ENCODE assay signal across 9 cellular contexts in the genomic region with DNA sequence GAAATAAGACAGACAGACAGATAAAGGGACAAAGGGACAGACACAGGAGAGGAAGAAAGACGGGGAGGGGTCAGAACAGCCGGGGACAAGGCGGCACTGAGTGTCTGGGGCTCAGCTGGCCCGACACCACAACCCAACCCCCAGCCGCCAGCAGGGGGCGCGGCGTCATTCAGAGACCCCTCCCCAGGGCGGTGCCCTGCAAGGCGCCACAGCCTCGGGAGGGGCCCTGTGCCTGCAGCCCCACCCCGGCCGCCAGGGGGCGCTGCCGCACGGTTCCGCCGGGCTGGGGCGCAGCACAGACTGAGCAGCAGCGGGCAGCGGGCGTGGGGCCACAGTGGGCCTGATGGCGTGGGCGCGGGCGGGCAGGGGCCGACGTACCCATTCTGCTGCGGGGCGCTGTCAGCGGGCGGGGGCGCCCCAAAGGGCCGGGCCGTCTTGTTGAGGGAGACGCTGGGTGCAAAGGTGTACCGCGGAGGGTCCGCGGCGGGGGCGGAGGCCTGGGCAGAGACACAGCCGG. TPM values are rescaled to one million over a fixed set of nuclear protein-coding genes. Genes with fewer than 3 reads are reported as not detected.
DNase-seq lines count a peak whose midpoint lies in the region; FAIRE-seq and TF ChIP-seq lines count a peak whose summit lies in the region.
"Had no signal": no experiment of that assay in that cellular context is flagged by ENCODE, and none has a peak within 500 bp of the region (broad histone marks: within the 10 kb centered on the region; RNA-seq: fewer than 3 reads in every experiment).

No MANE protein-coding gene starts in this region.

- H3K9ac ChIP-seq in mesenchymal stem cell (ENCODE audit: low read length): no peak overlapping the region

- no peak overlapping the region for H3K4me2 ChIP-seq in mesenchymal stem cell (ENCODE audit: low read length, poor library complexity, severe bottlenecking)

- H3K36me3 ChIP-seq in mesenchymal stem cell (ENCODE audit: control insufficient read depth in 1 of 2, insufficient read depth in 2 of 2, low read depth in 1 of 2, low read length in 2 of 2) (peaks cover 75 to 87% of the 10 kb centered on the region in 2 experiments), SJCRH30 (peaks cover 53% of the 10 kb centered on the region)

- H3K4ac ChIP-seq in mesenchymal stem cell (ENCODE audit: low read depth in 1 of 2, low read length in 2 of 2): no peak overlapping the region

- H2BK15ac ChIP-seq in mesenchymal stem cell (ENCODE audit: low read depth, poor library complexity, severe bottlenecking): no peak overlapping the region

- no peak for FAIRE-seq in RCC 7860 (lab: Jason Lieb, UNC)
- FAIRE-seq: TTC549 had no signal

- H3K18ac ChIP-seq in mesenchymal stem cell (ENCODE audit: low read depth in 1 of 2, low read length in 2 of 2): peak overlapping the region in 1 of 2 experiments; percentile 74

- TF ChIP-seq CTCF in LNCAP (IDR thresholded peaks at IDR 0.05) (peak; percentile 67), astrocyte of the spinal cord (IDR thresholded peaks at IDR 0.05; ENCODE audit: low read depth, low read length) (peak; percentile 67)

- H3K27me3 ChIP-seq in mesenchymal stem cell (ENCODE audit: control insufficient read depth in 1 of 2, insufficient read depth in 1 of 2, low read length in 2 of 2) (no peaks in the 10 kb centered on the region), SJCRH30 (no peaks in the 10 kb centered on the region)

- H3K79me1 ChIP-seq in mesenchymal stem cell (replicated peaks; ENCODE audit: low read length, poor library complexity, severe bottlenecking): peaks cover 2% of the 10 kb centered on the region

- peak overlapping the region; percentile 43 for H3K27ac ChIP-seq in mesenchymal stem cell (ENCODE audit: low read length, poor library complexity, severe bottlenecking)
- no peak overlapping the region for H3K27ac ChIP-seq in SJCRH30

- no peak overlapping the region for H2BK12ac ChIP-seq in mesenchymal stem cell (ENCODE audit: low read length in 2 of 2)

- no peak overlapping the region for H3K23ac ChIP-seq in mesenchymal stem cell (ENCODE audit: low read length in 2 of 2)

- H2AFZ ChIP-seq in mesenchymal stem cell (ENCODE audit: low read depth, low read length): no peak overlapping the region

- 46% methylated on average over 31 of the region's 43 CpGs for WGBS in mesenchymal stem cell

- H3K4me1 ChIP-seq in mesenchymal stem cell (ENCODE audit: control insufficient read depth, insufficient read depth, low read depth, low read length): peaks cover 69% of the 10 kb centered on the region
- peaks cover 22% of the 10 kb centered on the region for H3K4me1 ChIP-seq in SJCRH30

- H4K91ac ChIP-seq in mesenchymal stem cell (ENCODE audit: low read length): no peak overlapping the region

- no peak overlapping the region for H2BK120ac ChIP-seq in mesenchymal stem cell (ENCODE audit: low read depth, low read length)

- H3K4me3 ChIP-seq in astrocyte of the spinal cord (ENCODE audit: low read depth, low read length): no peak overlapping the region
- H3K4me3 ChIP-seq in mesenchymal stem cell (ENCODE audit: insufficient read depth in 1 of 2, low read depth in 1 of 2, low read length in 2 of 2): no peak overlapping the region
- H3K4me3 ChIP-seq in SJCRH30: no peak overlapping the region

- H2BK5ac ChIP-seq in mesenchymal stem cell (ENCODE audit: low read depth, low read length, poor library complexity, severe bottlenecking): no peak overlapping the region

- DNase-seq in ELR (ENCODE audit: low read depth) (peak; percentile 61), astrocyte of the spinal cord (ENCODE audit: low read depth, low spot score) (peak; percentile 56), mesenchymal stem cell (peak; percentile 68), HK-2 (ENCODE audit: unreplicated experiment) (no peak), DMS153 treated with DMSO at 0.1 percent for 48 hours (lab: John Stamatoyannopoulos, UW; ENCODE audit: unreplicated experiment) (no peak), RCC 7860 (ENCODE audit: low spot score) (no peak), SJCRH30 (no peak)

- peak overlapping the region; percentile 73 for H4K8ac ChIP-seq in mesenchymal stem cell (ENCODE audit: low read length)

- H3K14ac ChIP-seq in mesenchymal stem cell (ENCODE audit: low read length in 2 of 2): no peak overlapping the region

- in situ Hi-C loops in astrocyte of the spinal cord (cut with HindIII; ENCODE audit: low sequenced_read_pairs): no loop called here

- H3K9me3 ChIP-seq in mesenchymal stem cell (ENCODE audit: control insufficient read depth, low read length): no peaks in the 10 kb centered on the region
- H3K9me3 ChIP-seq in SJCRH30 (replicated peaks): no peaks in the 10 kb centered on the region

- H2AK5ac ChIP-seq in mesenchymal stem cell (ENCODE audit: low read length, severe bottlenecking): peak overlapping the region; percentile 58

RNA-seq across cellular contexts. Expression of gene PDLIM7, which starts 5.9 kb away (rescaled TPM):
- 221 TPM for polyA plus RNA-seq in mesenchymal stem cell (2013, experiment 1 of 2)
- polyA plus RNA-seq in mesenchymal stem cell (2013, experiment 2 of 2): 213 TPM
- total RNA-seq in SJCRH30 (2014; rRNA removed; shearing (Covaris generic)): 58.4 and 68.5 TPM in 2 replicates

RNA-seq across cellular contexts. Expression of gene DBN1, which starts 18.1 kb away (rescaled TPM):
- 149 TPM for polyA plus RNA-seq in mesenchymal stem cell (2013, experiment 1 of 2)
- 150 TPM for polyA plus RNA-seq in mesenchymal stem cell (2013, experiment 2 of 2)
- 239 and 265 TPM in 2 replicates for total RNA-seq in SJCRH30 (2014; rRNA removed; shearing (Covaris generic))

RNA-seq across cellular contexts. Expression of gene DOK3, which starts 18.1 kb away (rescaled TPM):
- 1.3 TPM for polyA plus RNA-seq in mesenchymal stem cell (2013, experiment 1 of 2)
- 1.4 TPM for polyA plus RNA-seq in mesenchymal stem cell (2013, experiment 2 of 2)
- total RNA-seq in SJCRH30 (2014; rRNA removed; shearing (Covaris generic)): 3.0 and 6.2 TPM in 2 replicates

RNA-seq across cellular contexts. Expression of gene DDX41, which starts 25.3 kb away (rescaled TPM):
- polyA plus RNA-seq in mesenchymal stem cell (2013, experiment 1 of 2): 45.5 TPM
- 41.7 TPM for polyA plus RNA-seq in mesenchymal stem cell (2013, experiment 2 of 2)
- 68.5 and 76.8 TPM in 2 replicates for total RNA-seq in SJCRH30 (2014; rRNA removed; shearing (Covaris generic))

RNA-seq across cellular contexts. Expression of gene PRR7, which starts 44.9 kb away (rescaled TPM):
- 8.6 TPM for polyA plus RNA-seq in mesenchymal stem cell (2013, experiment 1 of 2)
- 7.8 TPM for polyA plus RNA-seq in mesenchymal stem cell (2013, experiment 2 of 2)
- 6.4 TPM in 2 replicates for total RNA-seq in SJCRH30 (2014; rRNA removed; shearing (Covaris generic))

Comparison
In these comparisons a context has a peak if more than half of its experiments do, and no peak if none do; other contexts are left out.
1. DNase-seq: peak in ELR (single experiment), astrocyte of the spinal cord (single experiment) and mesenchymal stem cell (single experiment); none in HK-2 (single experiment), DMS153 treated with DMSO at 0.1 percent for 48 hours (single experiment), RCC 7860 (single experiment) and SJCRH30 (0 of 2).